ENCODE assay signal across 9 cellular contexts in genomic region chr1:155420788-155421187, GRCh38.
"Had no signal": no experiment of that assay in that cellular context is flagged by ENCODE, and none has a peak within 500 bp of the region (broad histone marks: within the 10 kb centered on the region; RNA-seq: fewer than 3 reads in every experiment).

No MANE protein-coding gene starts in this region.

- H3K4me2 ChIP-seq: GM23338 had no signal

- H3K4me1 Mint-ChIP-seq: GM23338, H9 had no signal

- H3K9me3 Mint-ChIP-seq: GM23338, H9, HFFc6 had no signal

- H3K4me3 Mint-ChIP-seq: GM23338, H9, HFFc6 had no signal

- FAIRE-seq: H1, H54 had no signal

- DNase-seq: H9, HCEC 1CT, HFFc6, IMR-90, KBM-7 had no signal

- H3K4me3 ChIP-seq: GM23338 had no signal

- H2AFZ ChIP-seq: GM23338 had no signal

- H3K27ac Mint-ChIP-seq: GM23338, H9, HFFc6 had no signal

- ATAC-seq: GM23338 had no signal

- H3K27ac ChIP-seq: HL-60 had no signal
